16 cellular contexts compared by ENCODE assay signal in genomic region chr18:48957136-48957535, GRCh38. TPM values are rescaled to one million over a fixed set of nuclear protein-coding genes. Genes with fewer than 3 reads are reported as not detected.
DNase-seq lines count a peak whose midpoint lies in the region; ATAC-seq and TF ChIP-seq lines count a peak whose summit lies in the region.
"Had no signal": no experiment of that assay in that cellular context is flagged by ENCODE, and none has a peak within 500 bp of the region (broad histone marks: within the 10 kb centered on the region; RNA-seq: fewer than 3 reads in every experiment).

No MANE protein-coding gene starts in this region.

- no peak for TF ChIP-seq EP300 in transverse colon (IDR thresholded peaks at IDR 0.05; ENCODE audit: low read depth)

- H3K36me3 ChIP-seq in RWPE2 (ENCODE audit: low read depth) (no peaks in the 10 kb centered on the region), osteoblast (ENCODE audit: insufficient read depth, low read length) (no peaks in the 10 kb centered on the region), transverse colon (no peaks in the 10 kb centered on the region), body of pancreas (replicated peaks in 1 of 2; ENCODE audit: insufficient read depth in 1 of 2, low read depth in 2 of 2) (no peaks in the 10 kb centered on the region)
- H3K36me3 ChIP-seq: BLaER1 treated with 17β-estradiol and CSF1 and Interleukin-3, amounts not matched to agents 10 nM and 100 nM had no signal

- ATAC-seq in RWPE2 (ENCODE audit: low read depth) (no peak), body of pancreas (no peak)
- ATAC-seq: activated CD8-positive, alpha-beta T cell treated with anti-CD3 and anti-CD28 coated beads, Interleukin-2, amount 10 ng/mL, durations not matched to agents 7 days and 5 days; activated T-helper 17 cell treated with anti-CD3 and anti-CD28 coated beads, Interleukin-2, amount 50 U/mL, for 72 hours had no signal

- peak overlapping the region; percentile 58 for H3K4me2 ChIP-seq in osteoblast (ENCODE audit: insufficient read depth, low read length)

- no peaks in the 10 kb centered on the region for H3K9me3 ChIP-seq in RWPE2 (ENCODE audit: severe bottlenecking)
- H3K9me3 ChIP-seq in osteoblast (ENCODE audit: low read depth, low read length): no peaks in the 10 kb centered on the region
- no peaks in the 10 kb centered on the region for H3K9me3 ChIP-seq in transverse colon
- H3K9me3 ChIP-seq in body of pancreas: no peaks in the 10 kb centered on the region
- H3K9me3 ChIP-seq: BLaER1 treated with 17β-estradiol and CSF1 and Interleukin-3, amounts not matched to agents 10 nM and 100 nM had no signal

- no peak for DNase-seq in RWPE2 (ENCODE audit: low spot score)
- DNase-seq in epithelial cell of prostate (ENCODE audit: low read depth, low spot score): peak; percentile 68
- peak; percentile 75 for DNase-seq in osteoblast (ENCODE audit: insufficient read length, low spot score, missing footprints)
- no peak for DNase-seq in transverse colon
- DNase-seq in DMS79 (lab: John Stamatoyannopoulos, UW): no peak
- DNase-seq in activated T-cell treated with anti-CD3 and anti-CD28 coated beads, Interleukin-2, amount 50 U/mL, for 24 hours: no peak
- no peak for DNase-seq in body of pancreas
- DNase-seq: activated CD8-positive, alpha-beta T cell treated with anti-CD3 and anti-CD28 coated beads, Interleukin-2, amount 10 ng/mL, durations not matched to agents 7 days and 5 days; amygdala; NCI-H1930; T-helper 1 cell had no signal

- TF ChIP-seq CTCF in RWPE2 (IDR thresholded peaks at IDR 0.05; ENCODE audit: poor library complexity, severe bottlenecking): no peak
- no peak for TF ChIP-seq CTCF in osteoblast (IDR thresholded peaks at IDR 0.05; ENCODE audit: extremely low read depth, low read depth, low read length)
- TF ChIP-seq CTCF in transverse colon (IDR thresholded peaks at IDR 0.05): no peak
- TF ChIP-seq CTCF in body of pancreas (IDR thresholded peaks at IDR 0.05): no peak

- 78% methylated on average over 8 of the region's 8 CpGs; no CpG with 5 or more reads in 1 of the 2 donors for WGBS in transverse colon (ENCODE audit: low coverage in 1 of 2), 2 donors
- 63 to 64% methylated on average over 6 to 8 of the region's 8 CpGs for WGBS in body of pancreas, 2 donors

- H3K36me3 Mint-ChIP-seq in activated T-cell treated with anti-CD3 and anti-CD28 coated beads, Interleukin-2, amount 50 U/mL, for 24 hours (ENCODE audit: low read depth): no peaks in the 10 kb centered on the region

- H3K27ac ChIP-seq in RWPE2 (ENCODE audit: poor library complexity, severe bottlenecking) (peak overlapping the region; percentile 98), epithelial cell of prostate (peak overlapping the region; percentile 99), osteoblast (ENCODE audit: low read depth, low read length) (peak overlapping the region; percentile 96), transverse colon (peak overlapping the region in 3 of 4 donors; percentile 72 to 83 (median 78)), body of pancreas (no peak overlapping the region)
- H3K27ac ChIP-seq: BLaER1 treated with 17β-estradiol and CSF1 and Interleukin-3, amounts not matched to agents 10 nM and 100 nM; HL-60 had no signal

- no peaks in the 10 kb centered on the region for H3K27me3 Mint-ChIP-seq in activated T-cell treated with anti-CD3 and anti-CD28 coated beads, Interleukin-2, amount 50 U/mL, for 24 hours
- H3K27me3 Mint-ChIP-seq: activated T-helper 17 cell treated with anti-CD3 and anti-CD28 coated beads, Interleukin-2, amount 50 U/mL, for 72 hours had no signal

- H3K4me1 Mint-ChIP-seq in activated T-cell treated with anti-CD3 and anti-CD28 coated beads, Interleukin-2, amount 50 U/mL, for 24 hours (ENCODE audit: low read depth): peaks cover 19% of the 10 kb centered on the region

- no peaks in the 10 kb centered on the region for H3K9me3 Mint-ChIP-seq in activated T-cell treated with anti-CD3 and anti-CD28 coated beads, Interleukin-2, amount 50 U/mL, for 24 hours
- H3K9me3 Mint-ChIP-seq: activated T-helper 17 cell treated with anti-CD3 and anti-CD28 coated beads, Interleukin-2, amount 50 U/mL, for 72 hours; neural crest cell had no signal

- no peaks in the 10 kb centered on the region for H3K79me2 ChIP-seq in osteoblast (ENCODE audit: insufficient read depth, low read length)

- H2AFZ ChIP-seq in osteoblast (ENCODE audit: low read length): no peak overlapping the region

- H3K4me1 ChIP-seq in RWPE2 (ENCODE audit: insufficient read depth, poor library complexity, severe bottlenecking): peaks cover 38% of the 10 kb centered on the region
- peaks cover 64% of the 10 kb centered on the region for H3K4me1 ChIP-seq in osteoblast (ENCODE audit: insufficient read depth, low read length)
- peaks cover 13 to 36% (median 19%) of the 10 kb centered on the region in 4 donors for H3K4me1 ChIP-seq in transverse colon
- peaks cover 8% of the 10 kb centered on the region for H3K4me1 ChIP-seq in body of pancreas

- intact Hi-C loops in transverse colon (cut with DNase I; ENCODE audit: low total_unique reads): no loop called here
- intact Hi-C loops in body of pancreas (cut with DNase I): no loop called here

- no peaks in the 10 kb centered on the region for H4K20me1 ChIP-seq in osteoblast (ENCODE audit: insufficient read depth, low read length)
- H4K20me1 ChIP-seq: BLaER1 treated with 17β-estradiol and CSF1 and Interleukin-3, amounts not matched to agents 10 nM and 100 nM had no signal

- no peak overlapping the region for H3K27ac Mint-ChIP-seq in activated T-cell treated with anti-CD3 and anti-CD28 coated beads, Interleukin-2, amount 50 U/mL, for 24 hours
- H3K27ac Mint-ChIP-seq: activated CD8-positive, alpha-beta T cell treated with anti-CD3 and anti-CD28 coated beads, Interleukin-2, amount 10 ng/mL, durations not matched to agents 7 days and 5 days; activated T-helper 17 cell treated with anti-CD3 and anti-CD28 coated beads, Interleukin-2, amount 50 U/mL, for 72 hours had no signal

- no peak overlapping the region for H3K4me3 Mint-ChIP-seq in activated T-cell treated with anti-CD3 and anti-CD28 coated beads, Interleukin-2, amount 50 U/mL, for 24 hours
- H3K4me3 Mint-ChIP-seq: activated CD8-positive, alpha-beta T cell treated with anti-CD3 and anti-CD28 coated beads, Interleukin-2, amount 10 ng/mL, durations not matched to agents 7 days and 5 days; activated T-helper 17 cell treated with anti-CD3 and anti-CD28 coated beads, Interleukin-2, amount 50 U/mL, for 72 hours; neural crest cell had no signal

- no peak overlapping the region for H3K4me3 ChIP-seq in RWPE2 (ENCODE audit: severe bottlenecking)
- H3K4me3 ChIP-seq in osteoblast (ENCODE audit: insufficient read depth, low read length): no peak overlapping the region
- H3K4me3 ChIP-seq in transverse colon: no peak overlapping the region
- H3K4me3 ChIP-seq in body of pancreas: no peak overlapping the region
- H3K4me3 ChIP-seq: BLaER1 treated with 17β-estradiol and CSF1 and Interleukin-3, amounts not matched to agents 10 nM and 100 nM; lung had no signal

- no peaks in the 10 kb centered on the region for H3K27me3 ChIP-seq in RWPE2 (ENCODE audit: insufficient read depth, poor library complexity, severe bottlenecking)
- no peaks in the 10 kb centered on the region for H3K27me3 ChIP-seq in osteoblast (ENCODE audit: insufficient read depth, low read length)
- H3K27me3 ChIP-seq in transverse colon: no peaks in the 10 kb centered on the region
- no peaks in the 10 kb centered on the region for H3K27me3 ChIP-seq in body of pancreas

- TF ChIP-seq POLR2A in transverse colon (IDR thresholded peaks at IDR 0.05) (no peak), body of pancreas (IDR thresholded peaks at IDR 0.05) (no peak)

- in situ Hi-C loops in transverse colon (cut with MboI; ENCODE audit: low pct_ligation_motif_present in 1 of 4, low pct_unique_long_range_greater_than_20kb in 1 of 4, low sequenced_read_pairs in 3 of 4): loop anchor here in 1 of 4 donors (25.0 kb wide), 1 partner anchor 170 kb away; no protein-coding TSS in a partner anchor

RNA-seq across cellular contexts. Expression of gene SMAD7, which starts 6.4 kb away (rescaled TPM):
- total RNA-seq in osteoblast (76.0 and 81.6 TPM in 2 replicates), transverse colon (100 to 1,000 TPM in 1 of 4 donors, 10 to 100 TPM in 3; 76.0 to 199 (median 77.1) TPM), body of pancreas (10 to 100 TPM; 23.3 to 44.5 TPM)

Comparison
In these comparisons a context has a peak if more than half of its experiments do, and no peak if none do; other contexts are left out.
1. DNase-seq: peak in epithelial cell of prostate (single experiment) and osteoblast (single experiment); none in RWPE2 (single experiment), transverse colon (single experiment), DMS79 (single experiment), activated T-cell treated with anti-CD3 and anti-CD28 coated beads, Interleukin-2, amount 50 U/mL, for 24 hours (single experiment) and body of pancreas (0 of 4).
2. H3K27ac ChIP-seq: peak in RWPE2 (single experiment), epithelial cell of prostate (single experiment), osteoblast (single experiment) and transverse colon (3 of 4); none in body of pancreas (0 of 4).